Comparison of ENCODE assay signal across 36 cellular contexts in the genomic region with DNA sequence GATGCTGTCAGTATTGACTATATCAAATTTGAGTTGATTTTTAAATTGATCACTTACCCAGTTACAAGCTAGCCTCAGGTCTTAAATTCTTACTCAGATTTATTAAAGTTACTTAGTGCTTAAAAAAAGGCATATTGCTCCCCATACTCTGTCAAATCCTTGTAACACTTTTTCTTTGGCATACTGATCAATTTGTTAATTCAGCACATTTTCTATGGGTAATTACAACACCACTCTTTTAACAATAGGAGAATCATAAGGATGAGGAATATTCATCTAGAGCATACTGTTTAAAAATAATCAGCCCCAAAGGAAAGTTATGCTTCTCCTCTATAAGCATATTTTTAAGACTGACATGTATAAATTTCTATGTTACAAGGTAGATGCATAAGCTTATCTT.
"Had no signal": no experiment of that assay in that cellular context is flagged by ENCODE, and none has a peak within 500 bp of the region (broad histone marks: within the 10 kb centered on the region; RNA-seq: fewer than 3 reads in every experiment).

No MANE protein-coding gene starts in this region.

- DNase-seq: Karpas-422, Kasumi-1, MG63, MM.1S, MV-4-11, NCI-H1048, NCI-H1092, NCI-H1092 treated with DMSO at 0.1 percent for 48 hours, NCI-H1105, NCI-H1105 treated with DMSO at 0.1 percent for 48 hours, NCI-H1417, NCI-H1417 treated with DMSO at 0.1 percent for 48 hours, NCI-H1436, NCI-H1436 treated with DMSO at 0.1 percent for 48 hours, NCI-H146, NCI-H1694, NCI-H1694 treated with DMSO at 0.1 percent for 48 hours, NCI-H187, NCI-H187 treated with DMSO at 0.1 percent for 48 hours, NCI-H1930, NCI-H2029, NCI-H2029 treated with DMSO at 0.1 percent for 48 hours, NCI-H2081, NCI-H2081 treated with DMSO at 0.1 percent for 48 hours, NCI-H2107, NCI-H2171, NCI-H2171 treated with DMSO at 0.1 percent for 48 hours, NCI-H2227 treated with DMSO at 0.1 percent for 48 hours, NCI-H226, NCI-H345, NCI-H446, NCI-H446 treated with DMSO at 0.1 percent for 48 hours, NCI-H510A, NCI-H510A treated with DMSO at 0.1 percent for 48 hours, NCI-H524, NCI-H524 treated with DMSO at 0.1 percent for 48 hours had no signal

- H3K9me3 ChIP-seq: MG63 had no signal

- H3K36me3 ChIP-seq: MG63 had no signal

- H3K4me3 ChIP-seq: MG63 had no signal

- H3K27me3 ChIP-seq: MG63 had no signal
